In the genomic region with DNA sequence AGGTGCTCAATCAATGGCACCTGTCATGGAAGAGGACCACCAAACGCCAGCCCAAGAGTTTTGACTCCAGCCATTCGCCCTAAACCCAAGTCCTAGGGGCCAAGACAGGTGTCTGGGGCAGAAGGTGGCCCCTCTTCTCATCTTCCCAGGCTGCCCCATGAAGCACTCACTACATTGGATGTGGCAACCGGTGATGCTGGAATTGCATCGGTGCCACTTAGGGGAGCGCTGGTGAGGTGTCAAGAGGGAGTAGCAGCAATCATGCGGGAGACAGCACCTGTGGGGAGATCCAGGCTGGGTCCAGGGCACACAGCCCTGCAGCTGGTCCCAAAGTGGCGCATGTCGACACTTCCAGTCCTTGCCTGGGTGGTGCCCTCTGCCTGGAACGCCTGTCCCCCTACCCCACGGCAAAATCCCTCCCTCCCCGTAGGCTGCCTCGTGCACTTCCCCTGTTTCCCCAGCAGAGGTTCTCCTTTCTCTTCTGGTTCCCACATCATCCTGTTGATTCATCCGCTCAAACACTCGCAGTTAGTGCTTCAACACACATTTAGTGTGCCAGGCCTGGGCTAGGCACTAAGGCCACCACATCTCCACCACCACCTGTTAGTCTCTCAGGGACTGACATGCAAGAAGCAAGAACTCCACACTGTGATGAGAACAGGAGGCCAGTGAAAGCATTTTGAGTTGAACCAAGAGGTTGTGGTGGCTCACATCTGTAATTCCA, we compare ENCODE assay signal across 9 cellular contexts. TPM values are rescaled to one million over a fixed set of nuclear protein-coding genes. Genes with fewer than 3 reads are reported as not detected.
DNase-seq lines count a peak whose midpoint lies in the region; ATAC-seq lines count a peak whose summit lies in the region.
"Had no signal": no experiment of that assay in that cellular context is flagged by ENCODE, and none has a peak within 500 bp of the region (broad histone marks: within the 10 kb centered on the region; RNA-seq: fewer than 3 reads in every experiment).

No MANE protein-coding gene starts in this region.

- peak; percentile 47 for DNase-seq in DMS53 treated with DMSO at 0.1 percent for 48 hours (lab: John Stamatoyannopoulos, UW; ENCODE audit: unreplicated experiment)
- peak; percentile 62 for DNase-seq in HT1080 (ENCODE audit: low read depth)
- DNase-seq in SK-MEL-5 (ENCODE audit: low read depth, low spot score): peak; percentile 68
- peak; percentile 54 for DNase-seq in cerebellar cortex (ENCODE audit: low spot score)
- peak; percentile 29 to 34 for DNase-seq in left colon
- DNase-seq in stimulated activated naive B cell treated with anti-CD40 and anti-IgM and Interleukin-4, amounts not matched to agents 10 μg/mL and 1 μg/mL and 100 μg/mL, for 72 hours: peak; percentile 43
- no peak for DNase-seq in NCI-H446 treated with DMSO at 0.1 percent for 48 hours (lab: John Stamatoyannopoulos, UW)

- ATAC-seq in left colon: peak; percentile 80
- peak; percentile 80 to 88 for ATAC-seq in stimulated activated naive B cell treated with anti-CD40 and anti-IgM and Interleukin-4, amounts not matched to agents 10 μg/mL and 1 μg/mL and 100 μg/mL, for 72 hours (replicated peaks)
- no peak for ATAC-seq in HG03342 (IDR thresholded peaks at IDR 0.05; ENCODE audit: unreplicated experiment)

- no peak overlapping the region for H3K4me3 Mint-ChIP-seq in stimulated activated naive B cell treated with anti-CD40 and anti-IgM and Interleukin-4, amounts not matched to agents 10 μg/mL and 1 μg/mL and 100 μg/mL, for 72 hours
- H3K4me3 Mint-ChIP-seq: T-cell had no signal

- intact Hi-C loops in left colon (cut with DNase I, micrococcal nuclease): loop anchor here in 1 of 2 donors (10.0 kb wide), 1 partner anchor 54 kb away; no protein-coding TSS in a partner anchor

- H3K9me3 Mint-ChIP-seq in stimulated activated naive B cell treated with anti-CD40 and anti-IgM and Interleukin-4, amounts not matched to agents 10 μg/mL and 1 μg/mL and 100 μg/mL, for 72 hours: no peaks in the 10 kb centered on the region
- H3K9me3 Mint-ChIP-seq: T-cell had no signal

- peaks cover 4 to 5% of the 10 kb centered on the region in 2 donors for H3K27me3 Mint-ChIP-seq in stimulated activated naive B cell treated with anti-CD40 and anti-IgM and Interleukin-4, amounts not matched to agents 10 μg/mL and 1 μg/mL and 100 μg/mL, for 72 hours

- in situ Hi-C loops in SK-MEL-5 (cut with HindIII; ENCODE audit: low pct_unique_long_range_greater_than_20kb, low sequenced_read_pairs): no loop called here

- H3K36me3 Mint-ChIP-seq in stimulated activated naive B cell treated with anti-CD40 and anti-IgM and Interleukin-4, amounts not matched to agents 10 μg/mL and 1 μg/mL and 100 μg/mL, for 72 hours: no peaks in the 10 kb centered on the region
- H3K36me3 Mint-ChIP-seq: T-cell had no signal

- peaks cover 3 to 17% of the 10 kb centered on the region in 2 donors for H3K4me1 Mint-ChIP-seq in stimulated activated naive B cell treated with anti-CD40 and anti-IgM and Interleukin-4, amounts not matched to agents 10 μg/mL and 1 μg/mL and 100 μg/mL, for 72 hours

- no peak overlapping the region for H3K27ac Mint-ChIP-seq in stimulated activated naive B cell treated with anti-CD40 and anti-IgM and Interleukin-4, amounts not matched to agents 10 μg/mL and 1 μg/mL and 100 μg/mL, for 72 hours
- H3K27ac Mint-ChIP-seq: T-cell had no signal

RNA-seq across cellular contexts. Expression of a gene that starts 18.5 kb away (rescaled TPM):
- total RNA-seq in HT1080 (2014; rRNA removed; shearing (Covaris generic)): not detected in 2 replicates
- polyA plus RNA-seq in HT1080 (2015; cell fraction: cytosol; rRNA removed): 0.05 and 0.15 TPM in 2 replicates
- 0.08 TPM in 1 of 2 replicates, not detected in the other for polyA plus RNA-seq in HT1080 (2015; cell fraction: nucleus; rRNA removed)
- not detected in 2 replicates for total RNA-seq in SK-MEL-5 (2014; rRNA removed; shearing (Covaris generic))
- 0.04 TPM in 1 of 2 replicates, not detected in the other for polyA plus RNA-seq in SK-MEL-5 (2015; cell fraction: cytosol; rRNA removed)
- polyA plus RNA-seq in SK-MEL-5 (2015; cell fraction: nucleus; rRNA removed): not detected in 2 replicates
- under 1 TPM in 1 of 2 donors, not detected in 1; 0.31 TPM for total RNA-seq in left colon
- total RNA-seq: T-cell had no signal

RNA-seq across cellular contexts. Expression of a gene that starts 30.8 kb away (rescaled TPM):
- not detected in 2 replicates for total RNA-seq in HT1080 (2014; rRNA removed; shearing (Covaris generic))
- not detected in 2 replicates for polyA plus RNA-seq in HT1080 (2015; cell fraction: cytosol; rRNA removed)
- not detected in 2 replicates for polyA plus RNA-seq in HT1080 (2015; cell fraction: nucleus; rRNA removed)
- not detected in 2 replicates for total RNA-seq in SK-MEL-5 (2014; rRNA removed; shearing (Covaris generic))
- polyA plus RNA-seq in SK-MEL-5 (2015; cell fraction: cytosol; rRNA removed): not detected in 2 replicates
- polyA plus RNA-seq in SK-MEL-5 (2015; cell fraction: nucleus; rRNA removed): not detected in 2 replicates
- 1 to 10 TPM in 1 of 2 donors, under 1 TPM in 1; 0.58 to 1.8 TPM for total RNA-seq in left colon
- total RNA-seq: T-cell had no signal

RNA-seq across cellular contexts. Expression of a gene that starts 38.3 kb away (rescaled TPM):
- not detected in 2 replicates for total RNA-seq in HT1080 (2014; rRNA removed; shearing (Covaris generic))
- polyA plus RNA-seq in HT1080 (2015; cell fraction: cytosol; rRNA removed): not detected in 2 replicates
- polyA plus RNA-seq in HT1080 (2015; cell fraction: nucleus; rRNA removed): not detected in 2 replicates
- not detected in 2 replicates for total RNA-seq in SK-MEL-5 (2014; rRNA removed; shearing (Covaris generic))
- not detected in 2 replicates for polyA plus RNA-seq in SK-MEL-5 (2015; cell fraction: cytosol; rRNA removed)
- not detected in 2 replicates for polyA plus RNA-seq in SK-MEL-5 (2015; cell fraction: nucleus; rRNA removed)
- total RNA-seq in left colon: under 1 TPM in 1 of 2 donors, not detected in 1; 0.11 TPM
- total RNA-seq: T-cell had no signal
